In genomic region chrX:108303682-108304081, GRCh38 we compare ENCODE assay signal across 26 cellular contexts.
"Had no signal": no experiment of that assay in that cellular context is flagged by ENCODE, and none has a peak within 500 bp of the region (broad histone marks: within the 10 kb centered on the region; RNA-seq: fewer than 3 reads in every experiment).

No MANE protein-coding gene starts in this region.

- H3K27me3 ChIP-seq: MG63 had no signal

- H3K4me3 ChIP-seq: breast epithelium, MG63, SK-N-MC had no signal

- H3K36me3 ChIP-seq: breast epithelium, MG63 had no signal

- H3K9me3 Mint-ChIP-seq: activated B cell treated with CpG ODN at 0.5 μM for 24 hours; activated CD4-positive, alpha-beta T cell treated with anti-CD3 and anti-CD28 coated beads, Interleukin-2, amount 10 ng/mL, durations not matched to agents 24 days and 14 days; activated naive CD4-positive, alpha-beta T cell treated with anti-CD3 and anti-CD28 coated beads, Interleukin-2, amount 50 U/mL, for 24 hours; activated T-cell treated with anti-CD3 and anti-CD28 coated beads, Interleukin-2, amount 50 U/mL, for 24 hours; activated T-helper 1 cell treated with anti-CD3 and anti-CD28 coated beads, Interleukin-12 subunit alpha, Interleukin-12 subunit beta, Interleukin-2, Interleukin-4 antibody, amounts not matched to agents 30 ng/mL and 10 ng/mL and 1 ng/mL, durations not matched to agents 14 hours and 24 hours and 36 hours; central memory CD8-positive, alpha-beta T cell; T-cell had no signal

- ATAC-seq: activated CD8-positive, alpha-beta memory T cell treated with anti-CD3 and anti-CD28 coated beads, Interleukin-2, amount 10 ng/mL, durations not matched to agents 7 days and 5 days; PC-3; T-cell had no signal

- H3K27me3 Mint-ChIP-seq: activated B cell treated with CpG ODN at 0.5 μM for 24 hours; activated CD4-positive, alpha-beta T cell treated with anti-CD3 and anti-CD28 coated beads, Interleukin-2, amount 10 ng/mL, durations not matched to agents 24 days and 14 days; activated CD8-positive, alpha-beta memory T cell treated with anti-CD3 and anti-CD28 coated beads, Interleukin-2, amount 10 ng/mL, durations not matched to agents 7 days and 5 days; activated naive CD4-positive, alpha-beta T cell treated with anti-CD3 and anti-CD28 coated beads, Interleukin-2, amount 50 U/mL, for 24 hours had no signal

- H3K4me1 ChIP-seq: breast epithelium had no signal

- H3K4me3 Mint-ChIP-seq: activated B cell treated with CpG ODN at 0.5 μM for 24 hours; activated CD4-positive, alpha-beta T cell treated with anti-CD3 and anti-CD28 coated beads, Interleukin-2, amount 10 ng/mL, durations not matched to agents 24 days and 14 days; activated CD8-positive, alpha-beta memory T cell treated with anti-CD3 and anti-CD28 coated beads, Interleukin-2, amount 10 ng/mL, durations not matched to agents 7 days and 5 days; activated naive CD4-positive, alpha-beta T cell treated with anti-CD3 and anti-CD28 coated beads, Interleukin-2, amount 50 U/mL, for 24 hours; activated T-cell treated with anti-CD3 and anti-CD28 coated beads, Interleukin-2, amount 50 U/mL, for 24 hours; activated T-helper 1 cell treated with anti-CD3 and anti-CD28 coated beads, Interleukin-12 subunit alpha, Interleukin-12 subunit beta, Interleukin-2, Interleukin-4 antibody, amounts not matched to agents 30 ng/mL and 10 ng/mL and 1 ng/mL, durations not matched to agents 14 hours and 24 hours and 36 hours; central memory CD8-positive, alpha-beta T cell; T-cell had no signal

- H3K27ac ChIP-seq: breast epithelium, KMS-11, SK-N-MC had no signal

- H3K4me1 Mint-ChIP-seq: activated B cell treated with CpG ODN at 0.5 μM for 24 hours; activated CD4-positive, alpha-beta T cell treated with anti-CD3 and anti-CD28 coated beads, Interleukin-2, amount 10 ng/mL, durations not matched to agents 24 days and 14 days; activated CD8-positive, alpha-beta memory T cell treated with anti-CD3 and anti-CD28 coated beads, Interleukin-2, amount 10 ng/mL, durations not matched to agents 7 days and 5 days; activated naive CD4-positive, alpha-beta T cell treated with anti-CD3 and anti-CD28 coated beads, Interleukin-2, amount 50 U/mL, for 24 hours; central memory CD8-positive, alpha-beta T cell; T-cell had no signal

- DNase-seq: activated B cell treated with CpG ODN at 0.5 μM for 24 hours; activated CD4-positive, alpha-beta T cell treated with anti-CD3 and anti-CD28 coated beads for 1 hour; activated CD4-positive, alpha-beta T cell treated with anti-CD3 and anti-CD28 coated beads, Interleukin-2, amount 10 ng/mL, durations not matched to agents 24 days and 14 days; activated CD4-positive, alpha-beta T cell treated with anti-CD3 and anti-CD28 coated beads, Interleukin-2, amount 50 U/mL, for 48 hours; activated CD8-positive, alpha-beta memory T cell treated with anti-CD3 and anti-CD28 coated beads, Interleukin-2, amount 10 ng/mL, durations not matched to agents 7 days and 5 days; activated effector memory CD4-positive, alpha-beta T cell treated with Interleukin-2 at 50 U/mL for 16 hours; activated naive CD4-positive, alpha-beta T cell; activated T-cell treated with anti-CD3 and anti-CD28 coated beads, Interleukin-2, amount 50 U/mL, for 24 hours; aorta; MG63; MV-4-11; NCI-H1417 treated with DMSO at 0.1 percent for 48 hours; NCI-H2029; NCI-H510A; NCI-H526 treated with DMSO at 0.1 percent for 48 hours; NK-92 treated with Interleukin-12 subunit alpha and Interleukin-12 subunit beta, amount 100 ng/mL, for 24 hours; T-cell; T-helper 2 cell; T1000 had no signal

- H3K27ac Mint-ChIP-seq: activated B cell treated with CpG ODN at 0.5 μM for 24 hours; activated CD4-positive, alpha-beta T cell treated with anti-CD3 and anti-CD28 coated beads, Interleukin-2, amount 10 ng/mL, durations not matched to agents 24 days and 14 days; activated CD8-positive, alpha-beta memory T cell treated with anti-CD3 and anti-CD28 coated beads, Interleukin-2, amount 10 ng/mL, durations not matched to agents 7 days and 5 days; activated naive CD4-positive, alpha-beta T cell treated with anti-CD3 and anti-CD28 coated beads, Interleukin-2, amount 50 U/mL, for 24 hours; activated T-cell treated with anti-CD3 and anti-CD28 coated beads, Interleukin-2, amount 50 U/mL, for 24 hours; activated T-helper 1 cell treated with anti-CD3 and anti-CD28 coated beads, Interleukin-12 subunit alpha, Interleukin-12 subunit beta, Interleukin-2, Interleukin-4 antibody, amounts not matched to agents 30 ng/mL and 10 ng/mL and 1 ng/mL, durations not matched to agents 14 hours and 24 hours and 36 hours; T-cell had no signal

- H3K9me3 ChIP-seq: breast epithelium, MG63 had no signal

- H3K36me3 Mint-ChIP-seq: activated CD8-positive, alpha-beta memory T cell treated with anti-CD3 and anti-CD28 coated beads, Interleukin-2, amount 10 ng/mL, durations not matched to agents 7 days and 5 days; activated naive CD4-positive, alpha-beta T cell treated with anti-CD3 and anti-CD28 coated beads, Interleukin-2, amount 50 U/mL, for 24 hours; T-cell had no signal
